1 cellular context compared by ENCODE assay signal in the genomic region with DNA sequence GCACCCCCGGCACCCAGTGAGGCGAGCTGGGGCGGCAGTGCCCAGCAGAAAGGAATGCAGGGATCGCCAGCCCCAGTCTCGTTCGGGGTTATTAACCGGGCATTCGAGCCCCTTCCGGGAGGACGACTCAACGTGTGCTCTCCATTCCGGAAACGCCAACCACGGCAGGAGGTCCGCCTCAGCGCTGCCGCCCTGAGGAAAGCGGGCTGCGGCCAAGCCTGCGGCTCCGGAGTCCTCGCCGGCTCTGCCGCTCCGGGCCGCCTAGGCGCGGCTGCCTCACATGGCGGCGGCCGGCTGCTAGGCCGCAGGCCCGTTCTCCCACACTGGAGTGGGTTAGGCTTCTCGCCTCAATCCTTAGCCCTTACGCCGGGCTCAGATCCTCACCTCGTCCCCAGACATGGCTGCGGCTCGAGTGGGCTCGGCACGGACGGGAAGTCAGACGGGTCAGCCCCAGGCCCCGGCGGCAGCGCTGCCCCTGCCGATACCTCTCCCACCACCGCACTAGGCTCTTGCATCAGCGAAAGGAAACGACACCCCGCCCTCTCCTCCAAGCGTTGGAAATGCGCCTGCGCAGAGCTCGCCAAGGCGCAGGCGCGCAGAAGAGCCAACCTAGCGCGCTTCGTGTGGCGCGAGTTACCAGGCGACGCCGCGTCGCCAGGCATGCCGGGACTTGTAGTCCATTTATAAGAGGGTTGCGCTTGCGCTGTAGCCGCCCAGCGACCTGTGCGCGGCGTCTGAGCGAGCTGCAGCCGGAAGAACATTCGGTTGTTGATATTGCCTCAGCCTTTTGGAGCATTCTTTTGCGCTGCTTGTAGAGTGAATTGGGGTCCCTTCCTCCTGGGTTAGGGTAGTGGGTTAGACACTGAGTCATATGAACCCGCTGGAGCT.
A peak's percentile ranks its signal among the peaks of the same experiment; 100 is the strongest.
TF ChIP-seq lines count a peak whose summit lies in the region.

Gene EIF2S2 (minus strand): TSS at position 532 of the 888 bp plus-strand sequence. CDS start 133 bp downstream, at position 399.

TF ChIP-seq in HepG2, 621 proteins besides CTCF, POLR2A, EP300 and RAD21 (continued from another document and continues in another):
- TF ChIP-seq AHDC1 (CRISPR knock-in tag; IDR thresholded peaks at IDR 0.05; ENCODE audit: borderline replicate concordance): peak; percentile 74; the same call in 1 of the 2 replicates
- peak; percentile 38; the same call in 1 of the 2 replicates for TF ChIP-seq CAMTA2 (CRISPR knock-in tag; IDR thresholded peaks at IDR 0.05; ENCODE audit: borderline replicate concordance)
- TF ChIP-seq, protein P1, sequence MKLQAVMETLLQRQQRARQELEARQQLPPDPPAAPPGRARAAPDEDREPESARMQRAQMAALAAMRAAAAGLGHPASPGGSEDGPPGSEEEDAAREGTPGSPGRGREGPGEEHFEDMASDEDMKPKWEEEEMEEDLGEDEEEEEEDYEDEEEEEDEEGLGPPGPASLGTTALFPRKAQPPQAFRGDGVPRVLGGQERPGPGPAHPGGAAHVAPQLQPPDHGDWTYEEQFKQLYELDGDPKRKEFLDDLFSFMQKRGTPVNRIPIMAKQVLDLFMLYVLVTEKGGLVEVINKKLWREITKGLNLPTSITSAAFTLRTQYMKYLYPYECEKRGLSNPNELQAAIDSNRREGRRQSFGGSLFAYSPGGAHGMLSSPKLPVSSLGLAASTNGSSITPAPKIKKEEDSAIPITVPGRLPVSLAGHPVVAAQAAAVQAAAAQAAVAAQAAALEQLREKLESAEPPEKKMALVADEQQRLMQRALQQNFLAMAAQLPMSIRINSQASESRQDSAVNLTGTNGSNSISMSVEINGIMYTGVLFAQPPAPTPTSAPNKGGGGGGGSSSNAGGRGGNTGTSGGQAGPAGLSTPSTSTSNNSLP (IDR thresholded peaks at IDR 0.05; ENCODE audit: low read depth, low read length): peak; percentile 64; the same call in 1 of the 2 replicates
- no peak for TF ChIP-seq ZNF562 (CRISPR knock-in tag; IDR thresholded peaks at IDR 0.05; ENCODE audit: borderline replicate concordance)
- peak; percentile 62; the same call in 1 of the 2 replicates for TF ChIP-seq PCBP1 (IDR thresholded peaks at IDR 0.05; ENCODE audit: borderline replicate concordance, low read depth, low read length)
- TF ChIP-seq ZBTB42 (CRISPR knock-in tag; IDR thresholded peaks at IDR 0.05): peak; percentile 94; the same call in 1 of the 2 replicates
- peak; percentile 97 for TF ChIP-seq ZNF503 (CRISPR knock-in tag; IDR thresholded peaks at IDR 0.05)
- no peak for TF ChIP-seq EZH2 (conservative IDR thresholded peaks at IDR 0.05; ENCODE audit: low read depth, low read length)
- TF ChIP-seq PRPF4 (IDR thresholded peaks at IDR 0.05; ENCODE audit: low read depth, low read length, poor library complexity, severe bottlenecking): no peak
- TF ChIP-seq TGIF2 (CRISPR knock-in tag; IDR thresholded peaks at IDR 0.05): peak; percentile 32
- peak; percentile 90; the same call in 1 of the 2 replicates for TF ChIP-seq HBP1 (CRISPR knock-in tag; IDR thresholded peaks at IDR 0.05; ENCODE audit: low read depth)
- peak; percentile 78 for TF ChIP-seq PBX3 (CRISPR knock-in tag; IDR thresholded peaks at IDR 0.05; ENCODE audit: borderline replicate concordance)
- TF ChIP-seq CREBL2 (CRISPR knock-in tag; IDR thresholded peaks at IDR 0.05; ENCODE audit: borderline replicate concordance): no peak; the same call in 1 of the 2 replicates
- peak; percentile 98 for TF ChIP-seq TMF1 (CRISPR knock-in tag; IDR thresholded peaks at IDR 0.05; ENCODE audit: low read depth)
- TF ChIP-seq MAFG (CRISPR knock-in tag; IDR thresholded peaks at IDR 0.05): no peak
- peak; percentile 49 for TF ChIP-seq SKIL (CRISPR knock-in tag; IDR thresholded peaks at IDR 0.05; ENCODE audit: borderline replicate concordance)
- TF ChIP-seq ZNF660 (CRISPR knock-in tag; IDR thresholded peaks at IDR 0.05; ENCODE audit: borderline replicate concordance, low read depth): no peak; the same call in 1 of the 2 replicates
- TF ChIP-seq HOXA9 (CRISPR knock-in tag; IDR thresholded peaks at IDR 0.05; ENCODE audit: borderline replicate concordance): peak; percentile 90; the same call in 1 of the 2 replicates
- peak; percentile 95; the same call in 1 of the 2 replicates for TF ChIP-seq ATF6 (CRISPR knock-in tag; conservative IDR thresholded peaks at IDR 0.05)
- TF ChIP-seq ZNF720 (CRISPR knock-in tag; IDR thresholded peaks at IDR 0.05): no peak
- TF ChIP-seq ZNF543 (CRISPR knock-in tag; IDR thresholded peaks at IDR 0.05): peak; percentile 99
- TF ChIP-seq IKZF5 (CRISPR knock-in tag; IDR thresholded peaks at IDR 0.05): peak; percentile 97
- TF ChIP-seq CEBPB (IDR thresholded peaks at IDR 0.05; ENCODE audit: borderline replicate concordance, low read depth, low read length): peak; percentile 94
- peak; percentile 96 for TF ChIP-seq MEIS1 (CRISPR knock-in tag; IDR thresholded peaks at IDR 0.05; ENCODE audit: borderline replicate concordance)
- peak; percentile 95 for TF ChIP-seq ZNF792 (CRISPR knock-in tag; IDR thresholded peaks at IDR 0.05)
- peak; percentile 99 for TF ChIP-seq NRL (CRISPR knock-in tag; IDR thresholded peaks at IDR 0.05; ENCODE audit: borderline replicate concordance)
- peak; percentile 93 for TF ChIP-seq GATAD1 (CRISPR knock-in tag; IDR thresholded peaks at IDR 0.05)
- peak; percentile 81 for TF ChIP-seq AGO1 (IDR thresholded peaks at IDR 0.05; ENCODE audit: low read depth, low read length, poor library complexity, severe bottlenecking)
